ENCODE assay signal across 15 cellular contexts in genomic region chr6:21731411-21732031, GRCh38.
DNase-seq lines count a peak whose midpoint lies in the region; ATAC-seq and TF ChIP-seq lines count a peak whose summit lies in the region.
"Had no signal": no experiment of that assay in that cellular context is flagged by ENCODE, and none has a peak within 500 bp of the region (broad histone marks: within the 10 kb centered on the region; RNA-seq: fewer than 3 reads in every experiment).

No MANE protein-coding gene starts in this region.

- H3K4me1 ChIP-seq in GM23248 (ENCODE audit: insufficient read depth) (peaks cover 10% of the 10 kb centered on the region), esophagus muscularis mucosa (peaks cover 9 to 60% (median 56%) of the 10 kb centered on the region in 4 donors), Peyer's patch (no peaks in the 10 kb centered on the region)

- no peak overlapping the region for H2AFZ ChIP-seq in GM23248

- no peaks in the 10 kb centered on the region for H3K27me3 ChIP-seq in GM23248 (replicated peaks; ENCODE audit: insufficient read depth)
- H3K27me3 ChIP-seq in esophagus muscularis mucosa = no peaks in the 10 kb centered on the region
- no peaks in the 10 kb centered on the region for H3K27me3 ChIP-seq in Peyer's patch

- no peaks in the 10 kb centered on the region for H3K79me2 ChIP-seq in GM23248 (ENCODE audit: insufficient read depth)

- H4K20me1 ChIP-seq in GM23248 (ENCODE audit: insufficient read depth) = no peaks in the 10 kb centered on the region

- H3K36me3 Mint-ChIP-seq in nephron progenitor cell (ENCODE audit: low read depth) = peaks cover 62% of the 10 kb centered on the region
- H3K36me3 Mint-ChIP-seq: natural killer cell treated with Interleukin-12 subunit alpha and Interleukin-12 subunit beta and Interleukin-15 and Interleukin-18, amount 100 ng/mL, for 72 hours had no signal

- no peak overlapping the region for H3K9ac ChIP-seq in GM23248

- H3F3A ChIP-seq in GM23248 (ENCODE audit: insufficient read depth) = peaks cover 11% of the 10 kb centered on the region

- 46% methylated on average over 5 of the region's 5 CpGs for WGBS in GM23248 (ENCODE audit: low coverage in 1 of 2, low lambda C conversion rate in 2 of 2, missing lambda C conversion rate in 2 of 2), 2 experiments
- WGBS in esophagus muscularis mucosa = 32% methylated on average over 5 of the region's 5 CpGs

- intact Hi-C loops in esophagus muscularis mucosa (cut with DNase I) = loop anchor here (10.0 kb wide), 1 partner anchor 137 kb away; the partner anchor contains the start of gene SOX4

- no peaks in the 10 kb centered on the region for H3K9me3 ChIP-seq in GM23248 (ENCODE audit: low read depth)
- H3K9me3 ChIP-seq in esophagus muscularis mucosa = no peaks in the 10 kb centered on the region
- H3K9me3 ChIP-seq in Peyer's patch = no peaks in the 10 kb centered on the region

- peak overlapping the region; percentile 1 for H3K4me2 ChIP-seq in GM23248 (ENCODE audit: unreplicated experiment)

- no peak overlapping the region for H3K4me3 Mint-ChIP-seq in nephron progenitor cell
- H3K4me3 Mint-ChIP-seq: activated CD4-positive, alpha-beta T cell treated with anti-CD3 and anti-CD28 coated beads for 36 hours; natural killer cell treated with Interleukin-12 subunit alpha and Interleukin-12 subunit beta and Interleukin-15 and Interleukin-18, amount 100 ng/mL, for 72 hours; stimulated activated naive CD8-positive, alpha-beta T cell treated with anti-CD3 and anti-CD28 coated beads, Interleukin-15, Interleukin-2, amounts not matched to agents 100 ng/mL and 50 ng/mL, for 24 hours had no signal

- H3K27ac ChIP-seq in GM23248 = no peak overlapping the region
- peak overlapping the region; percentile 45 to 75 (median 74) for H3K27ac ChIP-seq in esophagus muscularis mucosa (replicated peaks in 1 of 4)
- H3K27ac ChIP-seq in Peyer's patch = no peak overlapping the region
- H3K27ac ChIP-seq: SK-N-MC had no signal

- H3K4me1 Mint-ChIP-seq in nephron progenitor cell = peaks cover 65% of the 10 kb centered on the region
- H3K4me1 Mint-ChIP-seq: activated CD4-positive, alpha-beta T cell treated with anti-CD3 and anti-CD28 coated beads for 36 hours had no signal

- H3K27me3 Mint-ChIP-seq in nephron progenitor cell (ENCODE audit: low read depth, poor library complexity) = no peaks in the 10 kb centered on the region
- H3K27me3 Mint-ChIP-seq: stimulated activated naive CD8-positive, alpha-beta T cell treated with anti-CD3 and anti-CD28 coated beads, Interleukin-15, Interleukin-2, amounts not matched to agents 100 ng/mL and 50 ng/mL, for 24 hours had no signal

- H3K4me3 ChIP-seq in GM23248 (no peak overlapping the region), esophagus muscularis mucosa (no peak overlapping the region), Peyer's patch (no peak overlapping the region)
- H3K4me3 ChIP-seq: SK-N-MC had no signal

- H3K36me3 ChIP-seq in GM23248 (ENCODE audit: low read depth) (no peaks in the 10 kb centered on the region), esophagus muscularis mucosa (no peaks in the 10 kb centered on the region), Peyer's patch (no peaks in the 10 kb centered on the region)

- peaks cover 11% of the 10 kb centered on the region for H3K9me3 Mint-ChIP-seq in nephron progenitor cell
- H3K9me3 Mint-ChIP-seq: natural killer cell treated with Interleukin-12 subunit alpha and Interleukin-12 subunit beta and Interleukin-15 and Interleukin-18, amount 100 ng/mL, for 72 hours; stimulated activated naive CD8-positive, alpha-beta T cell treated with anti-CD3 and anti-CD28 coated beads, Interleukin-15, Interleukin-2, amounts not matched to agents 100 ng/mL and 50 ng/mL, for 24 hours had no signal

- ATAC-seq in GM18502 (IDR thresholded peaks at IDR 0.05; ENCODE audit: poor library complexity, unreplicated experiment) (no peak), HG02938 (IDR thresholded peaks at IDR 0.05; ENCODE audit: unreplicated experiment) (no peak)
- ATAC-seq: activated CD4-positive, alpha-beta T cell treated with anti-CD3 and anti-CD28 coated beads for 36 hours; natural killer cell treated with Interleukin-12 subunit alpha and Interleukin-12 subunit beta and Interleukin-15 and Interleukin-18, amount 100 ng/mL, for 72 hours had no signal

- TF ChIP-seq POLR2A in esophagus muscularis mucosa (IDR thresholded peaks at IDR 0.05; ENCODE audit: low read depth) (no peak), Peyer's patch (IDR thresholded peaks at IDR 0.05) (no peak)

- TF ChIP-seq EP300 in esophagus muscularis mucosa (IDR thresholded peaks at IDR 0.05) = no peak

- DNase-seq in GM23248 = peak; percentile 51
- peak; percentile 65 for DNase-seq in RPMI7951 (ENCODE audit: low read depth)
- DNase-seq in esophagus muscularis mucosa (ENCODE audit: extremely low spot score) = peak; percentile 90
- DNase-seq in nephron progenitor cell = no peak
- no peak for DNase-seq in Peyer's patch
- DNase-seq in activated T-cell treated with anti-CD3 and anti-CD28 coated beads for 4 hours = no peak
- DNase-seq: activated CD4-positive, alpha-beta T cell treated with anti-CD3 and anti-CD28 coated beads for 36 hours; activated gamma-delta T cell; KBM-7; NCI-H446 treated with DMSO at 0.1 percent for 48 hours had no signal

- no peak for TF ChIP-seq CTCF in esophagus muscularis mucosa (IDR thresholded peaks at IDR 0.05)
- no peak for TF ChIP-seq CTCF in nephron progenitor cell (IDR thresholded peaks at IDR 0.05)
- TF ChIP-seq CTCF in Peyer's patch (IDR thresholded peaks at IDR 0.05) = no peak

- no peaks in the 10 kb centered on the region for H3K9me2 ChIP-seq in GM23248 (ENCODE audit: insufficient read depth)

- in situ Hi-C loops in GM23248 (cut with MboI) = no loop called here

- peak overlapping the region; percentile 98 for H3K27ac Mint-ChIP-seq in nephron progenitor cell
- H3K27ac Mint-ChIP-seq: activated CD4-positive, alpha-beta T cell treated with anti-CD3 and anti-CD28 coated beads for 36 hours; natural killer cell treated with Interleukin-12 subunit alpha and Interleukin-12 subunit beta and Interleukin-15 and Interleukin-18, amount 100 ng/mL, for 72 hours; stimulated activated naive CD8-positive, alpha-beta T cell treated with anti-CD3 and anti-CD28 coated beads, Interleukin-15, Interleukin-2, amounts not matched to agents 100 ng/mL and 50 ng/mL, for 24 hours had no signal

Comparison
In these comparisons a context has a peak if more than half of its experiments do, and no peak if none do; other contexts are left out.
1. DNase-seq: peak in GM23248 (single experiment), RPMI7951 (single experiment) and esophagus muscularis mucosa (single experiment); none in nephron progenitor cell (single experiment), Peyer's patch (0 of 3) and activated T-cell treated with anti-CD3 and anti-CD28 coated beads for 4 hours (single experiment).
2. H3K27ac ChIP-seq: peak in esophagus muscularis mucosa (4 of 4); none in GM23248 (single experiment) and Peyer's patch (0 of 4).